29 cellular contexts compared by ENCODE assay signal in the genomic region with DNA sequence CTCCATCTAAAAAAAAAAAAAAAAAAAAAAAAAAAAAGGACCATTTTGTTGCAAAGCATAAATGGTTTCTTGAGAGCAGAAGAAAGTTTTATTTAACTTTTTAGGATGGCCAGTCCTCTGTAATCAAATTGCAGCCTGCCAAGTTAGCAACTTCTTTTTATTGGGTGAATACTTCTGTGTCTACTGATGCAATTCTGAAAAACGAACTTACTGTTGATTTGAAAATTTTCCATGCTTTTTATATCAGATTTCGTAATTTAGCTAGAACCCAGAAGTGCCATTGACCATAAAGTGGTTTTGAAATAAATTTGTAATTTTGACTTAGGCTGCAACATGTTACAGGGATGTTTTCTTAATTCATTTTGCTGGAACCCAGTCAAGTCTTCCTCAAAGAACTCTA.
"Had no signal": no experiment of that assay in that cellular context is flagged by ENCODE, and none has a peak within 500 bp of the region (broad histone marks: within the 10 kb centered on the region; RNA-seq: fewer than 3 reads in every experiment).

No MANE protein-coding gene starts in this region.

- H3K36me3 ChIP-seq: adrenal gland, SJCRH30 had no signal

- H3K27me3 ChIP-seq: adrenal gland, SJCRH30 had no signal

- H3K9me3 Mint-ChIP-seq: activated CD4-positive, alpha-beta memory T cell treated with anti-CD3 and anti-CD28 coated beads, Interleukin-2, amount 10 ng/mL, durations not matched to agents 7 days and 5 days; activated naive CD4-positive, alpha-beta T cell treated with anti-CD3 and anti-CD28 coated beads, Interleukin-2, amount 10 ng/mL, durations not matched to agents 7 days and 5 days; activated naive CD8-positive, alpha-beta T cell treated with anti-CD3 and anti-CD28 coated beads for 36 hours; activated T-cell treated with anti-CD3 and anti-CD28 coated beads, Interleukin-2, amount 50 U/mL, for 72 hours; activated T-helper 2 cell treated with anti-CD3 and anti-CD28 coated beads, Interferon-gamma antibody, Interleukin-2, Interleukin-4, amounts not matched to agents 10 μg/mL and 5 μg/mL and 100 μg/mL, durations not matched to agents 14 hours and 24 hours and 36 hours had no signal

- H3K4me1 Mint-ChIP-seq: activated CD4-positive, alpha-beta memory T cell treated with anti-CD3 and anti-CD28 coated beads, Interleukin-2, amount 10 ng/mL, durations not matched to agents 7 days and 5 days; activated naive CD4-positive, alpha-beta T cell treated with anti-CD3 and anti-CD28 coated beads, Interleukin-2, amount 10 ng/mL, durations not matched to agents 7 days and 5 days; activated naive CD8-positive, alpha-beta T cell treated with anti-CD3 and anti-CD28 coated beads for 36 hours had no signal

- H3K27ac ChIP-seq: adrenal gland, SJCRH30, VCaP had no signal

- H3K4me2 ChIP-seq: SK-N-SH had no signal

- H3K36me3 Mint-ChIP-seq: activated naive CD4-positive, alpha-beta T cell treated with anti-CD3 and anti-CD28 coated beads, Interleukin-2, amount 10 ng/mL, durations not matched to agents 7 days and 5 days; activated naive CD8-positive, alpha-beta T cell treated with anti-CD3 and anti-CD28 coated beads for 36 hours had no signal

- H3K4me1 ChIP-seq: adrenal gland, SJCRH30 had no signal

- DNase-seq: activated CD4-positive, alpha-beta memory T cell treated with anti-CD3 and anti-CD28 coated beads, Interleukin-2, amount 10 ng/mL, durations not matched to agents 7 days and 5 days; activated CD4-positive, alpha-beta T cell treated with anti-CD3 and anti-CD28 coated beads, Interleukin-2, amount 50 U/mL, for 1 hour; activated CD4-positive, CD25-positive, alpha-beta regulatory T cell; activated CD8-positive, alpha-beta memory T cell treated with anti-CD3 and anti-CD28 coated beads, Interleukin-2, amount 50 U/mL, for 4 hours; activated gamma-delta T cell treated with Interleukin-2 at 50 U/mL for 16 hours; activated naive CD4-positive, alpha-beta T cell treated with anti-CD3 and anti-CD28 coated beads, Interleukin-2, amount 10 ng/mL, durations not matched to agents 7 days and 5 days; activated naive CD8-positive, alpha-beta T cell treated with anti-CD3 and anti-CD28 coated beads for 36 hours; activated T-cell treated with anti-CD3 and anti-CD28 coated beads, Interleukin-2, amount 50 U/mL, for 72 hours; adrenal gland; anterior cingulate cortex; Kasumi-1; KBM-7; MV-4-11; NCI-H1092 treated with DMSO at 0.1 percent for 48 hours; NCI-H1417 treated with DMSO at 0.1 percent for 48 hours; NCI-H1694; NCI-H2029; NCI-H2107; NCI-H2171 treated with DMSO at 0.1 percent for 48 hours; NCI-H226; NCI-H526; NCI-H82; RPMI8226; SJCRH30; SK-N-SH; T-helper 1 cell had no signal

- H3K9ac ChIP-seq: SK-N-SH had no signal

- H3K27me3 Mint-ChIP-seq: activated naive CD4-positive, alpha-beta T cell treated with anti-CD3 and anti-CD28 coated beads, Interleukin-2, amount 10 ng/mL, durations not matched to agents 7 days and 5 days had no signal

- H3K27ac Mint-ChIP-seq: activated CD4-positive, alpha-beta memory T cell treated with anti-CD3 and anti-CD28 coated beads, Interleukin-2, amount 10 ng/mL, durations not matched to agents 7 days and 5 days; activated naive CD4-positive, alpha-beta T cell treated with anti-CD3 and anti-CD28 coated beads, Interleukin-2, amount 10 ng/mL, durations not matched to agents 7 days and 5 days; activated naive CD8-positive, alpha-beta T cell treated with anti-CD3 and anti-CD28 coated beads for 36 hours; activated T-cell treated with anti-CD3 and anti-CD28 coated beads, Interleukin-2, amount 50 U/mL, for 72 hours; activated T-helper 2 cell treated with anti-CD3 and anti-CD28 coated beads, Interferon-gamma antibody, Interleukin-2, Interleukin-4, amounts not matched to agents 10 μg/mL and 5 μg/mL and 100 μg/mL, durations not matched to agents 14 hours and 24 hours and 36 hours had no signal

- H3K4me3 ChIP-seq: adrenal gland, SJCRH30 had no signal

- ATAC-seq: activated T-cell treated with anti-CD3 and anti-CD28 coated beads, Interleukin-2, amount 50 U/mL, for 72 hours; Right ventricle myocardium inferior had no signal

- H3K4me3 Mint-ChIP-seq: activated CD4-positive, alpha-beta memory T cell treated with anti-CD3 and anti-CD28 coated beads, Interleukin-2, amount 10 ng/mL, durations not matched to agents 7 days and 5 days; activated naive CD4-positive, alpha-beta T cell treated with anti-CD3 and anti-CD28 coated beads, Interleukin-2, amount 10 ng/mL, durations not matched to agents 7 days and 5 days; activated naive CD8-positive, alpha-beta T cell treated with anti-CD3 and anti-CD28 coated beads for 36 hours; activated T-cell treated with anti-CD3 and anti-CD28 coated beads, Interleukin-2, amount 50 U/mL, for 72 hours had no signal

- H3K9me3 ChIP-seq: adrenal gland, SJCRH30, SK-N-SH had no signal
